ENCODE assay signal across 8 cellular contexts in genomic region chr17:82065638-82066303, GRCh38. TPM values are rescaled to one million over a fixed set of nuclear protein-coding genes. Genes with fewer than 3 reads are reported as not detected.
DNase-seq lines count a peak whose midpoint lies in the region; ATAC-seq and TF ChIP-seq lines count a peak whose summit lies in the region.

Gene DUS1L (minus strand): TSS chr17:82065804. CDS start chr17:82065059, 745 bp downstream.

- peaks cover 0 to 29% of the 10 kb centered on the region in 2 donors for H3K36me3 ChIP-seq in left lung

- peaks cover 18 to 28% of the 10 kb centered on the region in 2 donors for H3K4me1 ChIP-seq in left lung

- no peaks in the 10 kb centered on the region for H3K9me3 ChIP-seq in left lung

- intact Hi-C loops in left lung (cut with DNase I) = no loop called here

- TF ChIP-seq CTCF in LNCaP clone FGC (IDR thresholded peaks at IDR 0.05; ENCODE audit: control insufficient read depth, extremely low read depth, insufficient read depth) (no peak), left lung (IDR thresholded peaks at IDR 0.05) (no peak)

- peak; percentile 34 for DNase-seq in CMK (ENCODE audit: low read depth)
- DNase-seq in LNCaP clone FGC (ENCODE audit: low read depth) = no peak
- peak; percentile 57 to 58 for DNase-seq in activated CD4-positive, alpha-beta T cell treated with anti-CD3 and anti-CD28 coated beads for 24 hours (ENCODE audit: low read depth in 2 of 2)
- DNase-seq in left lung = peak; percentile 60 to 90
- peak; percentile 52 for DNase-seq in stimulated activated CD4-positive, alpha-beta T cell treated with anti-CD3 and anti-CD28 coated beads, Interleukin-2, amount 100 ng/mL, for 4 hours (ENCODE audit: low read depth)
- no peak for DNase-seq in pons (ENCODE audit: low spot score)

- ATAC-seq in GM19452 (IDR thresholded peaks at IDR 0.05; ENCODE audit: unreplicated experiment) (peak; percentile 65), left lung (peak; percentile 90)

- H3K27me3 ChIP-seq in left lung = no peaks in the 10 kb centered on the region

- H3K27ac ChIP-seq in cingulate gyrus (ENCODE audit: low read depth, low read length) (peak within 1 kb of the TSS; percentile 88), left lung (peak within 1 kb of the TSS; percentile 66 to 83)

- peak within 1 kb of the TSS; percentile 74 for H3K4me3 ChIP-seq in LNCaP clone FGC (ENCODE audit: low read depth, low read length)
- peak within 1 kb of the TSS; percentile 76 to 91 for H3K4me3 ChIP-seq in left lung

RNA-seq across cellular contexts. Expression of gene DUS1L, which starts in this region (rescaled TPM):
- total RNA-seq in left lung = 100 to 1,000 TPM; 102 to 103 TPM

Comparison
In these comparisons a context has a peak if more than half of its experiments do, and no peak if none do; other contexts are left out.
1. DNase-seq: peak in CMK (single experiment), activated CD4-positive, alpha-beta T cell treated with anti-CD3 and anti-CD28 coated beads for 24 hours (2 of 2), left lung (2 of 2) and stimulated activated CD4-positive, alpha-beta T cell treated with anti-CD3 and anti-CD28 coated beads, Interleukin-2, amount 100 ng/mL, for 4 hours (single experiment); none in LNCaP clone FGC (single experiment) and pons (single experiment).